ENCODE assay signal across 21 cellular contexts in the genomic region with DNA sequence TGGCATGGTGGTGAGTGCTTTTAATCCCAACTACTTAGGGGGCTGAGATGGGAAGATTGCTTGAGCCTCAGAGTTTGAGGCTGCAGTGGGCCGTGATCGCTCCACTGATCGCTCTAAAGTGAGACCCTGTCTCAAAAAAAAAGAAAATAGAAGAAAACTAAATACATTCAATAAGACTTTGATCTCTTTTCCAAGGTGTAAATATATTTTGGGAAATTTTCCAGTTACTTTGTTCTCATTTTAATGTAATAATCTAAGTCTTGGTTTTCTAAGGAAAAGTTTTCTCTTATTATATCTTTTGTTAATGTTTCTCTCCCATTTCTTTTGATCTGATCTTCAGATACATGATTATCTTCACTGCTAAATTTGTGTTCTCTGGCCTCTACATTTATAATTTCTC. TPM values are rescaled to one million over a fixed set of nuclear protein-coding genes. Genes with fewer than 3 reads are reported as not detected.
DNase-seq lines count a peak whose midpoint lies in the region; ATAC-seq and TF ChIP-seq lines count a peak whose summit lies in the region.
"Had no signal": no experiment of that assay in that cellular context is flagged by ENCODE, and none has a peak within 500 bp of the region (broad histone marks: within the 10 kb centered on the region; RNA-seq: fewer than 3 reads in every experiment).

No MANE protein-coding gene starts in this region.

- H3K36me3 Mint-ChIP-seq in activated CD4-positive, alpha-beta T cell treated with anti-CD3 and anti-CD28 coated beads, Interleukin-2, amount 10 ng/mL, durations not matched to agents 24 days and 14 days (ENCODE audit: low read depth) = peaks cover 68% of the 10 kb centered on the region
- H3K36me3 Mint-ChIP-seq in CD4-positive, CD25-positive, alpha-beta regulatory T cell = peaks cover 9% of the 10 kb centered on the region
- H3K36me3 Mint-ChIP-seq in immature natural killer cell = peaks cover 9 to 21% (median 17%) of the 10 kb centered on the region in 3 donors
- H3K36me3 Mint-ChIP-seq: memory B cell had no signal

- H3K27me3 Mint-ChIP-seq in activated CD4-positive, alpha-beta T cell treated with anti-CD3 and anti-CD28 coated beads, Interleukin-2, amount 10 ng/mL, durations not matched to agents 24 days and 14 days = no peaks in the 10 kb centered on the region
- no peaks in the 10 kb centered on the region for H3K27me3 Mint-ChIP-seq in CD4-positive, CD25-positive, alpha-beta regulatory T cell
- peaks cover 0 to 12% (median 8%) of the 10 kb centered on the region in 3 donors for H3K27me3 Mint-ChIP-seq in immature natural killer cell (ENCODE audit: low read depth in 3 of 3)
- H3K27me3 Mint-ChIP-seq: activated naive CD8-positive, alpha-beta T cell treated with anti-CD3 and anti-CD28 coated beads for 36 hours; central memory CD8-positive, alpha-beta T cell; stimulated activated naive CD8-positive, alpha-beta T cell treated with anti-CD3 and anti-CD28 coated beads, Interleukin-15, amount 100 ng/mL, for 72 hours had no signal

- H3K9me3 ChIP-seq in CD4-positive, CD25-positive, alpha-beta regulatory T cell (ENCODE audit: control insufficient read depth in 2 of 2, low read length in 2 of 2) = peaks cover 2 to 5% of the 10 kb centered on the region in 2 experiments
- no peaks in the 10 kb centered on the region for H3K9me3 ChIP-seq in RWPE2 (ENCODE audit: severe bottlenecking)
- H3K9me3 ChIP-seq: SJCRH30 had no signal

- TF ChIP-seq CTCF in RWPE2 (IDR thresholded peaks at IDR 0.05; ENCODE audit: poor library complexity, severe bottlenecking) = no peak

- H3K4me3 Mint-ChIP-seq in activated CD4-positive, alpha-beta T cell treated with anti-CD3 and anti-CD28 coated beads, Interleukin-2, amount 10 ng/mL, durations not matched to agents 24 days and 14 days = no peak overlapping the region
- H3K4me3 Mint-ChIP-seq in CD4-positive, CD25-positive, alpha-beta regulatory T cell = peak overlapping the region in 1 of 4 donors; percentile 30
- no peak overlapping the region for H3K4me3 Mint-ChIP-seq in immature natural killer cell
- H3K4me3 Mint-ChIP-seq: activated naive CD8-positive, alpha-beta T cell treated with anti-CD3 and anti-CD28 coated beads for 36 hours; central memory CD8-positive, alpha-beta T cell; memory B cell; stimulated activated naive CD8-positive, alpha-beta T cell treated with anti-CD3 and anti-CD28 coated beads, Interleukin-15, amount 100 ng/mL, for 72 hours had no signal

- ATAC-seq in CD4-positive, CD25-positive, alpha-beta regulatory T cell (ENCODE audit: low read depth in 2 of 2) = no peak
- ATAC-seq in RWPE2 (ENCODE audit: low read depth) (no peak), HG02798 (IDR thresholded peaks at IDR 0.05; ENCODE audit: poor library complexity, unreplicated experiment) (no peak)
- ATAC-seq: gastroesophageal sphincter; left colon; stimulated activated naive CD8-positive, alpha-beta T cell treated with anti-CD3 and anti-CD28 coated beads, Interleukin-15, amount 100 ng/mL, for 72 hours had no signal

- peaks cover 4% of the 10 kb centered on the region for H3K9me3 Mint-ChIP-seq in activated CD4-positive, alpha-beta T cell treated with anti-CD3 and anti-CD28 coated beads, Interleukin-2, amount 10 ng/mL, durations not matched to agents 24 days and 14 days
- H3K9me3 Mint-ChIP-seq in CD4-positive, CD25-positive, alpha-beta regulatory T cell = peaks cover 0 to 7% (median 2%) of the 10 kb centered on the region in 7 donors
- H3K9me3 Mint-ChIP-seq in immature natural killer cell = no peaks in the 10 kb centered on the region
- H3K9me3 Mint-ChIP-seq: central memory CD8-positive, alpha-beta T cell had no signal

- H3K4me1 ChIP-seq in CD4-positive, CD25-positive, alpha-beta regulatory T cell (ENCODE audit: control insufficient read depth, insufficient read depth, low read length, poor library complexity, severe bottlenecking) = peaks cover 31% of the 10 kb centered on the region
- H3K4me1 ChIP-seq in RWPE2 (ENCODE audit: insufficient read depth, poor library complexity, severe bottlenecking) = peaks cover 46% of the 10 kb centered on the region

- intact Hi-C loops in activated CD4-positive, alpha-beta T cell treated with anti-CD3 and anti-CD28 coated beads, Interleukin-2, amount 10 ng/mL, durations not matched to agents 24 days and 14 days (cut with micrococcal nuclease) = loop anchor here (5.0 to 10.0 kb wide), 3 partner anchors 283 to 994 kb away; a partner anchor contains a TSS

- no peak overlapping the region for H3K27ac ChIP-seq in CD4-positive, CD25-positive, alpha-beta regulatory T cell (ENCODE audit: insufficient read depth, low read length, poor library complexity, severe bottlenecking)
- peak overlapping the region; percentile 97 for H3K27ac ChIP-seq in RWPE2 (ENCODE audit: poor library complexity, severe bottlenecking)
- H3K27ac ChIP-seq: gastroesophageal sphincter, hepatocyte, SJCRH30 had no signal

- peak overlapping the region; percentile 1 for H3K27ac Mint-ChIP-seq in activated CD4-positive, alpha-beta T cell treated with anti-CD3 and anti-CD28 coated beads, Interleukin-2, amount 10 ng/mL, durations not matched to agents 24 days and 14 days
- H3K27ac Mint-ChIP-seq in CD4-positive, CD25-positive, alpha-beta regulatory T cell = peak overlapping the region in 2 of 3 donors; percentile 18 to 31
- peak overlapping the region; percentile 45 to 87 (median 62) for H3K27ac Mint-ChIP-seq in immature natural killer cell
- H3K27ac Mint-ChIP-seq: activated naive CD8-positive, alpha-beta T cell treated with anti-CD3 and anti-CD28 coated beads for 36 hours; memory B cell had no signal

- peaks cover 36% of the 10 kb centered on the region for H3K4me1 Mint-ChIP-seq in activated CD4-positive, alpha-beta T cell treated with anti-CD3 and anti-CD28 coated beads, Interleukin-2, amount 10 ng/mL, durations not matched to agents 24 days and 14 days
- H3K4me1 Mint-ChIP-seq in CD4-positive, CD25-positive, alpha-beta regulatory T cell = peaks cover 17 to 36% (median 25%) of the 10 kb centered on the region in 4 donors
- H3K4me1 Mint-ChIP-seq in immature natural killer cell = peaks cover 44 to 52% of the 10 kb centered on the region in 2 donors

- H3K36me3 ChIP-seq in CD4-positive, CD25-positive, alpha-beta regulatory T cell (ENCODE audit: control insufficient read depth, insufficient read depth, low read length) = peaks cover 8% of the 10 kb centered on the region
- H3K36me3 ChIP-seq in RWPE2 (ENCODE audit: low read depth) = peaks cover 97% of the 10 kb centered on the region

- DNase-seq in activated CD4-positive, alpha-beta T cell treated with anti-CD3 and anti-CD28 coated beads, Interleukin-2, amount 10 ng/mL, durations not matched to agents 24 days and 14 days = no peak
- DNase-seq in activated CD4-positive, alpha-beta T cell treated with anti-CD3 and anti-CD28 coated beads for 4 hours = no peak
- DNase-seq in CD4-positive, CD25-positive, alpha-beta regulatory T cell = no peak
- no peak for DNase-seq in RWPE2 (ENCODE audit: low spot score)
- no peak for DNase-seq in immature natural killer cell
- DNase-seq in activated naive CD4-positive, alpha-beta T cell (lab: John Stamatoyannopoulos, UW) = no peak
- no peak for DNase-seq in HUDEP-2 (lab: John Stamatoyannopoulos, UW; ENCODE audit: unreplicated experiment in 76 of 76)
- DNase-seq: activated CD4-positive, CD25-positive, alpha-beta regulatory T cell treated with anti-CD3 and anti-CD28 coated beads, Interleukin-2, amount 50 U/mL, for 72 hours; activated naive CD8-positive, alpha-beta T cell treated with anti-CD3 and anti-CD28 coated beads for 36 hours; left colon; NCI-H1092; NCI-H2029; NCI-H526 treated with DMSO at 0.1 percent for 48 hours; occipital lobe; SJCRH30; stimulated activated naive CD8-positive, alpha-beta T cell treated with anti-CD3 and anti-CD28 coated beads, Interleukin-15, amount 100 ng/mL, for 72 hours had no signal

- H3K27me3 ChIP-seq in CD4-positive, CD25-positive, alpha-beta regulatory T cell (ENCODE audit: control insufficient read depth, insufficient read depth, low read length) = no peaks in the 10 kb centered on the region
- no peaks in the 10 kb centered on the region for H3K27me3 ChIP-seq in RWPE2 (ENCODE audit: insufficient read depth, poor library complexity, severe bottlenecking)
- H3K27me3 ChIP-seq: gastroesophageal sphincter, hepatocyte, SJCRH30 had no signal

- no peak overlapping the region for H3K4me3 ChIP-seq in CD4-positive, CD25-positive, alpha-beta regulatory T cell (ENCODE audit: low read depth, low read length)
- no peak overlapping the region for H3K4me3 ChIP-seq in RWPE2 (ENCODE audit: severe bottlenecking)
- H3K4me3 ChIP-seq: gastroesophageal sphincter, hepatocyte, SJCRH30 had no signal

RNA-seq across cellular contexts. Expression of a gene that starts 9.6 kb away (rescaled TPM):
- total RNA-seq in activated CD4-positive, alpha-beta T cell treated with anti-CD3 and anti-CD28 coated beads, Interleukin-2, amount 10 ng/mL, durations not matched to agents 24 days and 14 days = 121 and 129 TPM in 2 replicates
- 108 TPM for total RNA-seq in CD4-positive, CD25-positive, alpha-beta regulatory T cell
- 10 to 100 TPM in 2 of 4 donors, 1 to 10 TPM in 2; 5.1 to 12.7 (median 10.2) TPM for polyA plus RNA-seq in CD4-positive, CD25-positive, alpha-beta regulatory T cell
- 10 to 100 TPM; 10.8 to 28.1 (median 22.8) TPM for polyA plus RNA-seq in immature natural killer cell

RNA-seq across cellular contexts. Expression of a gene that starts 56.7 kb away (rescaled TPM):
- 33.1 and 33.8 TPM in 2 replicates for total RNA-seq in activated CD4-positive, alpha-beta T cell treated with anti-CD3 and anti-CD28 coated beads, Interleukin-2, amount 10 ng/mL, durations not matched to agents 24 days and 14 days
- total RNA-seq in CD4-positive, CD25-positive, alpha-beta regulatory T cell = 3.2 TPM
- polyA plus RNA-seq in CD4-positive, CD25-positive, alpha-beta regulatory T cell = 1 to 10 TPM in 2 of 4 donors, under 1 TPM in 2; 0.41 to 3.1 (median 0.99) TPM
- polyA plus RNA-seq in immature natural killer cell = under 1 TPM in 2 of 3 donors, not detected in 1; 0.08 to 0.96 TPM

Comparison
In these comparisons a context has a peak if more than half of its experiments do, and no peak if none do; other contexts are left out.
1. H3K27ac Mint-ChIP-seq: peak in every context shown above with its lines; median percentile 62 in immature natural killer cell; 24 in CD4-positive, CD25-positive, alpha-beta regulatory T cell; 1 in activated CD4-positive, alpha-beta T cell treated with anti-CD3 and anti-CD28 coated beads, Interleukin-2, amount 10 ng/mL, durations not matched to agents 24 days and 14 days.